In the genomic region with DNA sequence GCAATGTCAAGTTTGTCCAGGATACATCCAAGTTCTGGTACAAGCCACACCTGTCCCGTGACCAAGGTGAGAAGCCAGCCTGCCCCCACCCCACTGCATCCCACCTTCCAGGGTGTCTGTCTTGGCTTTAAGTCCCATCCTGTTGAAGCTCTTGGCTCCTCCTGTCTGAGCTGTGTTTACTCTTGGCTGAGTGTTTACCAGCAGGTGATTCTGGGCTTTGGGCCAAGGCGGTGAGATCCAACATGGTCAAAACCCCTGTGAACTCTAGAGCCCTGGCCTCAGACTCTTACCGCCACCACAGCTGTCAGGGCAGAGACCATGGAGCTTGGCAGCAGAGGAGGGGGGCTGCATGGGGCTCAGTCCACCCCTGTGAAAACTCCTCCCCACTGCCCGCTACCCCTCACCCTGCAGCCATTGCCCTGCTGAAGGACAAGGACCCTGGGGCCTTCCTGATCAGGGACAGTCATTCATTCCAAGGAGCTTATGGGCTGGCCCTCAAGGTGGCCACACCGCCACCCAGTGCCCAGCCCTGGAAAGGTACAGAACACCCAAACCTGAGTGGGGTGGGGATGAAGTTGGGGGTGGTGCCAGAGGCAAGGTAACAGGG, we compare ENCODE assay signal across 10 cellular contexts. TPM values are rescaled to one million over a fixed set of nuclear protein-coding genes. Genes with fewer than 3 reads are reported as not detected.
A peak's percentile ranks its signal among the peaks of the same experiment; 100 is the strongest.
DNase-seq lines count a peak whose midpoint lies in the region; ATAC-seq and TF ChIP-seq lines count a peak whose summit lies in the region.
"Had no signal": no experiment of that assay in that cellular context is flagged by ENCODE, and none has a peak within 500 bp of the region (broad histone marks: within the 10 kb centered on the region; RNA-seq: fewer than 3 reads in every experiment).

No MANE protein-coding gene starts in this region.

- no peak overlapping the region for H3K27ac Mint-ChIP-seq in nephron progenitor cell
- H3K27ac Mint-ChIP-seq in CD8-positive, alpha-beta T cell, result no peak overlapping the region

- TF ChIP-seq POLR2A in testis (IDR thresholded peaks at IDR 0.05), result no peak

- no peak overlapping the region for H3K4me3 Mint-ChIP-seq in nephron progenitor cell
- H3K4me3 Mint-ChIP-seq in CD8-positive, alpha-beta T cell, result no peak overlapping the region

- POLR2A ChIA-PET in CD8-positive, alpha-beta T cell (lab: Charles Lee), result interaction anchor here (0.7 to 1.4 kb wide), 5 partner anchors 14 to 119 kb away, joined by 3 to 7 read pairs (median 3); a partner anchor contains a TSS

- no peak overlapping the region for H2AFZ ChIP-seq in OCI-LY3 (ENCODE audit: low read depth, low read length)

- ATAC-seq in foreskin keratinocyte (peak; percentile 26), HG02970 (IDR thresholded peaks at IDR 0.05; ENCODE audit: low FRiP score, unreplicated experiment) (no peak)
- ATAC-seq in CD8-positive, alpha-beta T cell, result no peak

- no peaks in the 10 kb centered on the region for H3K79me2 ChIP-seq in OCI-LY3 (ENCODE audit: low read length)

- H3K36me3 ChIP-seq in OCI-LY3 (replicated peaks; ENCODE audit: low read depth, low read length), result peaks cover 10% of the 10 kb centered on the region
- H3K36me3 ChIP-seq in testis (ENCODE audit: low read depth, missing control alignments), result no peaks in the 10 kb centered on the region
- H3K36me3 ChIP-seq in CD8-positive, alpha-beta T cell (ENCODE audit: insufficient read depth, low read length), result peaks cover 11% of the 10 kb centered on the region

- H3K4me1 Mint-ChIP-seq in nephron progenitor cell, result peaks cover 49% of the 10 kb centered on the region
- peaks cover 8% of the 10 kb centered on the region for H3K4me1 Mint-ChIP-seq in CD8-positive, alpha-beta T cell (ENCODE audit: low read depth)

- H3K9me3 ChIP-seq in OCI-LY3 (ENCODE audit: insufficient read depth, low read length) (no peaks in the 10 kb centered on the region), testis (no peaks in the 10 kb centered on the region)
- no peaks in the 10 kb centered on the region for H3K9me3 ChIP-seq in CD8-positive, alpha-beta T cell (ENCODE audit: low read length)
- H3K9me3 ChIP-seq: SJSA1 had no signal

- H3K27me3 Mint-ChIP-seq in nephron progenitor cell (ENCODE audit: low read depth, poor library complexity), result peaks cover 6% of the 10 kb centered on the region
- H3K27me3 Mint-ChIP-seq in CD8-positive, alpha-beta T cell (ENCODE audit: low read depth), result no peaks in the 10 kb centered on the region

- H3K9me3 Mint-ChIP-seq in nephron progenitor cell, result no peaks in the 10 kb centered on the region
- H3K9me3 Mint-ChIP-seq in CD8-positive, alpha-beta T cell, result no peaks in the 10 kb centered on the region

- H3K4me3 ChIP-seq in OCI-LY3 (ENCODE audit: low read length) (no peak overlapping the region), testis (no peak overlapping the region)
- no peak overlapping the region for H3K4me3 ChIP-seq in CD8-positive, alpha-beta T cell (ENCODE audit: low read depth, low read length)
- H3K4me3 ChIP-seq: SJSA1 had no signal

- TF ChIP-seq CTCF in OCI-LY3 (IDR thresholded peaks at IDR 0.05; ENCODE audit: low read depth, low read length), result peak; percentile 29; the same call in 1 of the 2 replicates
- peak; percentile 58 for TF ChIP-seq CTCF in foreskin keratinocyte (conservative IDR thresholded peaks at IDR 0.05)
- no peak for TF ChIP-seq CTCF in testis (IDR thresholded peaks at IDR 0.05)
- no peak for TF ChIP-seq CTCF in nephron progenitor cell (IDR thresholded peaks at IDR 0.05)
- TF ChIP-seq CTCF in CD8-positive, alpha-beta T cell (IDR thresholded peaks at IDR 0.05), result no peak

- CTCF ChIA-PET in CD8-positive, alpha-beta T cell (lab: Charles Lee), result interaction anchor here (0.8 to 15.0 kb wide), 6 partner anchors 9 to 38 kb away, joined by 3 to 366 read pairs (median 4); a partner anchor contains a TSS

- 78 to 84% methylated on average over 4 to 5 of the region's 5 CpGs for WGBS in testis, 2 donors

- no peaks in the 10 kb centered on the region for H4K20me1 ChIP-seq in OCI-LY3 (ENCODE audit: insufficient read depth, low read length)

- intact Hi-C loops in testis (cut with DNase I; ENCODE audit: low total_unique reads), result no loop called here
- intact Hi-C loops in CD8-positive, alpha-beta T cell (cut with DNase I, micrococcal nuclease), result loop anchor here in 1 of 2 experiments (10.0 kb wide), 1 partner anchor 223 kb away; no protein-coding TSS in a partner anchor

- no peak overlapping the region for H3K4me2 ChIP-seq in OCI-LY3 (ENCODE audit: low read length)

- H3K27me3 ChIP-seq in OCI-LY3 (ENCODE audit: low read depth, low read length) (no peaks in the 10 kb centered on the region), foreskin keratinocyte (no peaks in the 10 kb centered on the region), testis (no peaks in the 10 kb centered on the region)
- H3K27me3 ChIP-seq in CD8-positive, alpha-beta T cell (ENCODE audit: insufficient read depth, low read length), result no peaks in the 10 kb centered on the region
- H3K27me3 ChIP-seq: SJSA1 had no signal

- no peaks in the 10 kb centered on the region for H3K36me3 Mint-ChIP-seq in nephron progenitor cell (ENCODE audit: low read depth)
- peaks cover 33% of the 10 kb centered on the region for H3K36me3 Mint-ChIP-seq in CD8-positive, alpha-beta T cell

- no peak overlapping the region for H3K9ac ChIP-seq in OCI-LY3 (ENCODE audit: low read length)

- no peaks in the 10 kb centered on the region for H3K4me1 ChIP-seq in OCI-LY3 (ENCODE audit: low read length)
- H3K4me1 ChIP-seq in foreskin keratinocyte, result no peaks in the 10 kb centered on the region
- H3K4me1 ChIP-seq in testis, result peaks cover 60% of the 10 kb centered on the region
- H3K4me1 ChIP-seq in CD8-positive, alpha-beta T cell (ENCODE audit: insufficient read depth, low read length), result no peaks in the 10 kb centered on the region

- H3K27ac ChIP-seq in OCI-LY3 (ENCODE audit: low read length), result no peak overlapping the region
- H3K27ac ChIP-seq in foreskin keratinocyte, result no peak overlapping the region
- H3K27ac ChIP-seq in testis, result peak overlapping the region; percentile 9 to 86
- no peak overlapping the region for H3K27ac ChIP-seq in CD8-positive, alpha-beta T cell (ENCODE audit: low read depth, low read length)
- H3K27ac ChIP-seq: SJSA1 had no signal

- DNase-seq in NCI-H524 (lab: John Stamatoyannopoulos, UW) (peak; percentile 34 to 39), NCI-H524 treated with DMSO at 0.1 percent for 48 hours (lab: John Stamatoyannopoulos, UW) (no peak), foreskin keratinocyte (no peak), testis (peak; percentile 20), nephron progenitor cell (no peak)
- no peak for DNase-seq in CD8-positive, alpha-beta T cell

RNA-seq across cellular contexts. Expression of a gene that starts 11.6 kb away (rescaled TPM):
- 1.5 and 4.3 TPM in 2 replicates for total RNA-seq in foreskin keratinocyte
- 1.2 and 3.4 TPM in 2 replicates for polyA plus RNA-seq in foreskin keratinocyte
- total RNA-seq in testis, result 100 to 1,000 TPM; 108 to 138 TPM
- polyA plus RNA-seq in testis (ENCODE audit: insufficient read depth, low read depth, low replicate concordance), result 47.0 TPM
- total RNA-seq in CD8-positive, alpha-beta T cell, result 1 to 10 TPM; 2.5 to 3.2 TPM

RNA-seq across cellular contexts. Expression of a gene that starts 17.7 kb away (rescaled TPM):
- 27.2 and 36.2 TPM in 2 replicates for total RNA-seq in foreskin keratinocyte
- 28.3 and 35.1 TPM in 2 replicates for polyA plus RNA-seq in foreskin keratinocyte
- 10 to 100 TPM; 27.7 to 29.5 TPM for total RNA-seq in testis
- 29.5 TPM for polyA plus RNA-seq in testis (ENCODE audit: insufficient read depth, low read depth, low replicate concordance)
- 10 to 100 TPM; 25.1 to 25.6 TPM for total RNA-seq in CD8-positive, alpha-beta T cell

RNA-seq across cellular contexts. Expression of a gene that starts 36.0 kb away (rescaled TPM):
- 34.4 and 49.3 TPM in 2 replicates for total RNA-seq in foreskin keratinocyte
- 46.4 and 62.5 TPM in 2 replicates for polyA plus RNA-seq in foreskin keratinocyte
- total RNA-seq in testis, result 100 to 1,000 TPM; 121 to 261 TPM
- polyA plus RNA-seq in testis (ENCODE audit: insufficient read depth, low read depth, low replicate concordance), result 185 TPM
- total RNA-seq in CD8-positive, alpha-beta T cell, result 1 to 10 TPM in 1 of 2 experiments, under 1 TPM in 1; 0.58 to 1.2 TPM

RNA-seq across cellular contexts. Expression of a gene that starts 41.8 kb away (rescaled TPM):
- total RNA-seq in foreskin keratinocyte, result not detected in 2 replicates
- polyA plus RNA-seq in foreskin keratinocyte, result not detected in 2 replicates
- under 1 TPM in 1 of 2 donors, not detected in 1; 0.19 TPM for total RNA-seq in testis
- polyA plus RNA-seq in testis (ENCODE audit: insufficient read depth, low read depth, low replicate concordance), result 0.25 TPM
- 1 to 10 TPM; 2.5 to 2.9 TPM for total RNA-seq in CD8-positive, alpha-beta T cell
- total RNA-seq: SJSA1, urinary bladder had no signal

RNA-seq across cellular contexts. Expression of a gene that starts 55.3 kb away (rescaled TPM):
- total RNA-seq in foreskin keratinocyte, result 349 and 368 TPM in 2 replicates
- polyA plus RNA-seq in foreskin keratinocyte, result 95.2 and 110 TPM in 2 replicates
- total RNA-seq in testis, result 100 to 1,000 TPM; 219 to 305 TPM
- polyA plus RNA-seq in testis (ENCODE audit: insufficient read depth, low read depth, low replicate concordance), result 249 TPM
- 100 to 1,000 TPM; 709 to 741 TPM for total RNA-seq in CD8-positive, alpha-beta T cell

Comparison
In these comparisons a context has a peak if more than half of its experiments do, and no peak if none do; other contexts are left out.
1. DNase-seq: peak in NCI-H524 (2 of 2) and testis (single experiment); none in NCI-H524 treated with DMSO at 0.1 percent for 48 hours (single experiment), foreskin keratinocyte (0 of 2), nephron progenitor cell (single experiment) and CD8-positive, alpha-beta T cell (0 of 7).
2. H3K27ac ChIP-seq: peak in testis (2 of 2); none in OCI-LY3 (single experiment), foreskin keratinocyte (single experiment) and CD8-positive, alpha-beta T cell (single experiment).
3. CTCF ChIP-seq: peak in OCI-LY3 (single experiment) and foreskin keratinocyte (single experiment); none in testis (0 of 3), nephron progenitor cell (single experiment) and CD8-positive, alpha-beta T cell (single experiment).
4. RNA of a gene that starts 11.6 kb away (total RNA-seq): 108 to 138 TPM in testis; 1.5 to 4.3 TPM in foreskin keratinocyte and 2.5 to 3.2 TPM in CD8-positive, alpha-beta T cell; every median in the first group is over 10 times any median in the second.
5. RNA of a gene that starts 36.0 kb away (total RNA-seq): 121 to 261 TPM in testis and 34.4 to 49.3 TPM in foreskin keratinocyte; 0.58 to 1.2 TPM in CD8-positive, alpha-beta T cell; every median in the first group is over 10 times any median in the second.